Comparison of ENCODE assay signal across 1 cellular context in genomic region chr19:43463381-43464088, GRCh38.
TF ChIP-seq lines count a peak whose summit lies in the region.

No MANE protein-coding gene starts in this region.

TF ChIP-seq in GM23338, 12 proteins besides CTCF, POLR2A, EP300 and RAD21 (continued from another document):
- TF ChIP-seq ETS1 (IDR thresholded peaks at IDR 0.05) (no peak), ZNF462 (CRISPR knock-in tag; IDR thresholded peaks at IDR 0.05) (no peak), POLR2AphosphoS5 (IDR thresholded peaks at IDR 0.05; ENCODE audit: low read depth) (no peak; the same call in none of the 2 replicates), CREB1 (CRISPR knock-in tag; IDR thresholded peaks at IDR 0.05; ENCODE audit: low read depth) (no peak), ZNF331 (CRISPR knock-in tag; IDR thresholded peaks at IDR 0.05; ENCODE audit: low read depth) (no peak), STAT1 (IDR thresholded peaks at IDR 0.05; ENCODE audit: unreplicated experiment) (no peak), EZH2phosphoT487 (IDR thresholded peaks at IDR 0.05; ENCODE audit: unreplicated experiment) (no peak), ZNF114 (CRISPR knock-in tag; IDR thresholded peaks at IDR 0.05) (no peak), EZH2 (IDR thresholded peaks at IDR 0.05; ENCODE audit: low read depth, unreplicated experiment) (no peak)
TF ChIP-seq in GM23338: peak in this region for 0.
